21 cellular contexts compared by ENCODE assay signal in the genomic region with DNA sequence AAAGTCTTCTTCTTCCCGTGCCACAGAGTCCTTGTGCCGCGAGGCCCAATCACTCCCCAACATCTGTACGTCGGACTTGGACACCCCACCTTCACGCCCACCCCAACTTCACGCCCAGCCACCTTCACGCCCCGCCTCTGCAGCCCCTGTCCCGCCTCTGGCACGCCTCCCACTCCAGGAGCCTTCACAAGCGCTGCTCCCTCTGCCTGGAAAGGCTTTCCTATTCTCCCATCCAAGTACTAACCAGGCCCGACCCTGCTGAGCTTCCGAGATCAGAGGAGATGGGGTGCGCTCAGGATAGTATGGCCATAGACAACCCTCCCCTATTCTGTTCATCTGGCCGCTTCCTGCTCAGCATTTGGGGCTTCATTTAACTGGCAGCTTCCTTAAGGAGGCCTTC. TPM values are rescaled to one million over a fixed set of nuclear protein-coding genes. Genes with fewer than 3 reads are reported as not detected.
DNase-seq lines count a peak whose midpoint lies in the region; ATAC-seq and TF ChIP-seq lines count a peak whose summit lies in the region.
"Had no signal": no experiment of that assay in that cellular context is flagged by ENCODE, and none has a peak within 500 bp of the region (broad histone marks: within the 10 kb centered on the region; RNA-seq: fewer than 3 reads in every experiment).

No MANE protein-coding gene starts in this region.

- CTCF ChIA-PET in HEK293 (lab: Yijun Ruan, JAX): no interaction called here

- H3K9me3 ChIP-seq in BLaER1 treated with 17β-estradiol and CSF1 and Interleukin-3, amounts not matched to agents 10 nM and 100 nM (replicated peaks in 1 of 11): no peaks in the 10 kb centered on the region
- H3K9me3 ChIP-seq in HEK293 (ENCODE audit: control insufficient read depth, insufficient read depth, low read depth, low read length): no peaks in the 10 kb centered on the region
- H3K9me3 ChIP-seq: A549 had no signal

- TF ChIP-seq CTCF in HEK293 (tag by site-specific recombination; IDR thresholded peaks at IDR 0.05): no peak
- no peak for TF ChIP-seq CTCF in neural crest cell (conservative IDR thresholded peaks at IDR 0.05)

- peak overlapping the region in 10 of 11 experiments; percentile 55 to 83 (median 75); a peak in 18 of 22 replicates for H3K4me2 ChIP-seq in BLaER1 treated with 17β-estradiol and CSF1 and Interleukin-3, amounts not matched to agents 10 nM and 100 nM
- H3K4me2 ChIP-seq: A549 had no signal

- intact Hi-C loops in dendritic cell treated with granulocyte-macrophage colony-stimulating factor and Interleukin-4, amounts not matched to agents 40 ng/mL and 50 ng/mL, for 4 days (cut with micrococcal nuclease): no loop called here

- H4K20me1 ChIP-seq in BLaER1 treated with 17β-estradiol and CSF1 and Interleukin-3, amounts not matched to agents 10 nM and 100 nM: no peaks in the 10 kb centered on the region

- H3K36me3 ChIP-seq in BLaER1 treated with 17β-estradiol and CSF1 and Interleukin-3, amounts not matched to agents 10 nM and 100 nM: no peaks in the 10 kb centered on the region
- H3K36me3 ChIP-seq in HEK293 (ENCODE audit: control insufficient read depth in 2 of 2, insufficient read depth in 1 of 2, low read length in 2 of 2): no peaks in the 10 kb centered on the region

- H3K4me1 Mint-ChIP-seq in dendritic cell treated with granulocyte-macrophage colony-stimulating factor and Interleukin-4, amounts not matched to agents 40 ng/mL and 50 ng/mL, for 4 days (ENCODE audit: low read depth): peaks cover 33% of the 10 kb centered on the region
- peaks cover 7% of the 10 kb centered on the region for H3K4me1 Mint-ChIP-seq in neural crest cell

- peak overlapping the region; percentile 69 for H3K27ac Mint-ChIP-seq in dendritic cell treated with granulocyte-macrophage colony-stimulating factor and Interleukin-4, amounts not matched to agents 40 ng/mL and 50 ng/mL, for 4 days
- H3K27ac Mint-ChIP-seq in neural crest cell (ENCODE audit: unreplicated experiment): peak overlapping the region; percentile 35
- H3K27ac Mint-ChIP-seq: CD8-positive, alpha-beta T cell; IgD-negative memory B cell had no signal

- H3K36me3 Mint-ChIP-seq in dendritic cell treated with granulocyte-macrophage colony-stimulating factor and Interleukin-4, amounts not matched to agents 40 ng/mL and 50 ng/mL, for 4 days (ENCODE audit: low read depth): no peaks in the 10 kb centered on the region
- H3K36me3 Mint-ChIP-seq in neural crest cell (ENCODE audit: low read depth): no peaks in the 10 kb centered on the region
- H3K36me3 Mint-ChIP-seq: CD8-positive, alpha-beta T cell; IgD-negative memory B cell had no signal

- no peak overlapping the region for H3K4me3 ChIP-seq in BLaER1 treated with 17β-estradiol and CSF1 and Interleukin-3, amounts not matched to agents 10 nM and 100 nM
- no peak overlapping the region for H3K4me3 ChIP-seq in HEK293 (ENCODE audit: low read depth, low read length)
- H3K4me3 ChIP-seq: A549 had no signal

- no peaks in the 10 kb centered on the region for H3K9me3 Mint-ChIP-seq in dendritic cell treated with granulocyte-macrophage colony-stimulating factor and Interleukin-4, amounts not matched to agents 40 ng/mL and 50 ng/mL, for 4 days
- H3K9me3 Mint-ChIP-seq in neural crest cell: no peaks in the 10 kb centered on the region
- H3K9me3 Mint-ChIP-seq: CD8-positive, alpha-beta T cell; IgD-negative memory B cell had no signal

- H3K27ac ChIP-seq in BLaER1 treated with 17β-estradiol and CSF1 and Interleukin-3, amounts not matched to agents 10 nM and 100 nM: peak overlapping the region in 8 of 11 experiments; percentile 60 to 79 (median 72); a peak in 16 of 22 replicates
- H3K27ac ChIP-seq in HEK293 (ENCODE audit: extremely low read depth, low read depth, low read length): no peak overlapping the region
- H3K27ac ChIP-seq: A549 had no signal

- no peak for ATAC-seq in GM21381 (IDR thresholded peaks at IDR 0.05; ENCODE audit: unreplicated experiment)
- ATAC-seq: CD8-positive, alpha-beta T cell; PC-3; SK-N-SH treated with all-trans-retinoic acid at 6 μM for 48 hours had no signal

- peaks cover 26 to 54% (median 50%) of the 10 kb centered on the region in 10 experiments for H3K4me1 ChIP-seq in BLaER1 treated with 17β-estradiol and CSF1 and Interleukin-3, amounts not matched to agents 10 nM and 100 nM
- H3K4me1 ChIP-seq in HEK293 (ENCODE audit: control insufficient read depth, insufficient read depth, low read length): no peaks in the 10 kb centered on the region
- H3K4me1 ChIP-seq: A549 had no signal

- H3K27me3 ChIP-seq in BLaER1 treated with 17β-estradiol and CSF1 and Interleukin-3, amounts not matched to agents 10 nM and 100 nM: no peaks in the 10 kb centered on the region

- POLR2A ChIA-PET in HEK293 (lab: Yijun Ruan, JAX): no interaction called here

- DNase-seq in neural crest cell (ENCODE audit: low read depth, low spot score): no peak
- no peak for DNase-seq in UCSD-AML1 (lab: John Stamatoyannopoulos, UW; ENCODE audit: unreplicated experiment)
- DNase-seq in NOMO-1 treated with dmso at 0.1 percent for 144 hours (lab: John Stamatoyannopoulos, UW; ENCODE audit: unreplicated experiment): no peak
- DNase-seq in SW480 (ENCODE audit: low spot score): no peak
- DNase-seq: CD8-positive, alpha-beta T cell; MM.1S; NCI-H1092 treated with DMSO at 0.1 percent for 48 hours; NCI-H1694; NCI-H2081 treated with DMSO at 0.1 percent for 48 hours; NCI-H446 treated with DMSO at 0.1 percent for 48 hours; NCI-H774; PC-3; RPMI8226; SIG-M5 had no signal

- peak overlapping the region in 8 of 11 experiments; percentile 39 to 65 (median 50); a peak in 10 of 22 replicates for H3K9ac ChIP-seq in BLaER1 treated with 17β-estradiol and CSF1 and Interleukin-3, amounts not matched to agents 10 nM and 100 nM

- no peak overlapping the region for H3K4me3 Mint-ChIP-seq in dendritic cell treated with granulocyte-macrophage colony-stimulating factor and Interleukin-4, amounts not matched to agents 40 ng/mL and 50 ng/mL, for 4 days
- no peak overlapping the region for H3K4me3 Mint-ChIP-seq in neural crest cell
- H3K4me3 Mint-ChIP-seq: CD8-positive, alpha-beta T cell; IgD-negative memory B cell had no signal

- H3K27me3 Mint-ChIP-seq in dendritic cell treated with granulocyte-macrophage colony-stimulating factor and Interleukin-4, amounts not matched to agents 40 ng/mL and 50 ng/mL, for 4 days: peaks cover 15% of the 10 kb centered on the region
- H3K27me3 Mint-ChIP-seq in neural crest cell (ENCODE audit: low read depth): no peaks in the 10 kb centered on the region

TF ChIP-seq in HEK293, 187 proteins besides CTCF, POLR2A, EP300 and RAD21:
- TF ChIP-seq ZNF747 (tag by site-specific recombination; IDR thresholded peaks at IDR 0.05): no peak
- TF ChIP-seq EGR2 (tag by site-specific recombination; IDR thresholded peaks at IDR 0.05; ENCODE audit: low read depth): peak; percentile 86
- peak; percentile 82 for TF ChIP-seq ZFHX2 (tag by site-specific recombination; conservative IDR thresholded peaks at IDR 0.05)

RNA-seq across cellular contexts. Expression of a gene that starts 17.3 kb away (rescaled TPM):
- total RNA-seq in neural crest cell: 458 and 483 TPM in 2 replicates
